Comparison of ENCODE assay signal across 15 cellular contexts in the genomic region with DNA sequence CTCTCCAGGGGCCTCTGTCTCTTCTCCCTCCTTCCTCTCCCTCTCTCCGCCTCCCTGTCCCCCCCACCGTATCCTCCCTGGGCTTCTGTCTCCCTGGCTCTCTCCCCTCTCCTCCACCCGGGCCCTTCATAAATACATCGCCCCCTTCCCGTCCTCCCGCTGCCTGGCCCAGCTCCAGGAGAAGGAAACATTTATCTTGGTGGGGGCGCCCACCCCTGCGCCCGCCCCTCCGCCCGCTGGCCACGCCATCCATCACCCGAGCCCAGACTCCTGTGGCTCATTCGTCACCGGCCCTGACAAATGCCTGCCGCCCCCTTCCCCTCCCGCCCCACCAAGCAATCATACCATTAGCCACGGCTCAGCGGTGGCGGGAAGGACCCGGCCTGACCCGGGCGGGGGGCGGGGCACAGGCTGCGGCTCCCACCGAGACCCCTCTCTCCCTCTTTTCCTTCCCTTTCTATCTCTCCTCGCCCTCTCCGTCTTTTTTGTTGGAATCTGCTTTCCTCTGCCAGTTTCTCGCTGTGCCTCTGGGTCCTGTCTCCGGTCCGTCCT. TPM values are rescaled to one million over a fixed set of nuclear protein-coding genes. Genes with fewer than 3 reads are reported as not detected.
DNase-seq lines count a peak whose midpoint lies in the region; ATAC-seq and TF ChIP-seq lines count a peak whose summit lies in the region.
"Had no signal": no experiment of that assay in that cellular context is flagged by ENCODE, and none has a peak within 500 bp of the region (broad histone marks: within the 10 kb centered on the region; RNA-seq: fewer than 3 reads in every experiment).

No MANE protein-coding gene starts in this region.

- H3K4me1 ChIP-seq in ES-I3 (ENCODE audit: insufficient read depth, low read length) (peaks cover 25% of the 10 kb centered on the region), osteoblast (ENCODE audit: insufficient read depth, low read length) (peaks cover 4% of the 10 kb centered on the region)
- H3K4me1 ChIP-seq: right lobe of liver had no signal

- H3K36me3 ChIP-seq in ES-I3 (ENCODE audit: insufficient read depth, low read length) = no peaks in the 10 kb centered on the region
- H3K36me3 ChIP-seq in osteoblast (ENCODE audit: insufficient read depth, low read length) = no peaks in the 10 kb centered on the region
- H3K36me3 ChIP-seq: right lobe of liver, suprapubic skin had no signal

- H4K20me1 ChIP-seq in osteoblast (ENCODE audit: insufficient read depth, low read length) = no peaks in the 10 kb centered on the region

- peaks cover 70% of the 10 kb centered on the region for H3K27me3 ChIP-seq in osteoblast (ENCODE audit: insufficient read depth, low read length)

- H2AFZ ChIP-seq in osteoblast (ENCODE audit: low read length) = no peak overlapping the region

- peak overlapping the region; percentile 48; the same call in 1 of the 2 replicates for H3K9ac ChIP-seq in ES-I3 (ENCODE audit: low read depth, low read length)

- DNase-seq in NCI-H1436 (lab: John Stamatoyannopoulos, UW) (peak; percentile 63), ecto neural progenitor cell (ENCODE audit: low spot score) (peak; percentile 83), osteoblast (ENCODE audit: insufficient read length, low spot score, missing footprints) (no peak), NCI-H1048 (lab: John Stamatoyannopoulos, UW) (no peak), dedifferentiated amniotic fluid mesenchymal stem cell (ENCODE audit: extremely low spot score) (no peak), GF-D8 (lab: John Stamatoyannopoulos, UW) (no peak)
- DNase-seq: activated CD8-positive, alpha-beta memory T cell treated with anti-CD3 and anti-CD28 coated beads, Interleukin-2, amount 10 ng/mL, durations not matched to agents 7 days and 5 days; effector memory CD8-positive, alpha-beta T cell; mammary epithelial cell; MV-4-11; PC-3; right lobe of liver had no signal

- H3K79me2 ChIP-seq in osteoblast (ENCODE audit: insufficient read depth, low read length) = no peaks in the 10 kb centered on the region

- H3K9me3 ChIP-seq in ES-I3 (ENCODE audit: control insufficient read depth, insufficient read depth, low read length) = no peaks in the 10 kb centered on the region
- no peaks in the 10 kb centered on the region for H3K9me3 ChIP-seq in osteoblast (ENCODE audit: low read depth, low read length)
- H3K9me3 ChIP-seq: right lobe of liver, suprapubic skin had no signal

- H3K27ac ChIP-seq in osteoblast (ENCODE audit: low read depth, low read length) = no peak overlapping the region
- H3K27ac ChIP-seq: right lobe of liver, suprapubic skin had no signal

- ATAC-seq in HG02885 (IDR thresholded peaks at IDR 0.05; ENCODE audit: poor library complexity, unreplicated experiment) = no peak
- ATAC-seq: activated CD8-positive, alpha-beta memory T cell treated with anti-CD3 and anti-CD28 coated beads, Interleukin-2, amount 10 ng/mL, durations not matched to agents 7 days and 5 days; effector memory CD8-positive, alpha-beta T cell; PC-3; right lobe of liver had no signal

- H3K4me2 ChIP-seq in osteoblast (ENCODE audit: insufficient read depth, low read length) = peak overlapping the region; percentile 61

- no peak for TF ChIP-seq CTCF in osteoblast (IDR thresholded peaks at IDR 0.05; ENCODE audit: extremely low read depth, low read depth, low read length)

- H3K4me3 ChIP-seq in osteoblast (ENCODE audit: insufficient read depth, low read length) = no peak overlapping the region
- H3K4me3 ChIP-seq: right lobe of liver, suprapubic skin had no signal

RNA-seq across cellular contexts. Expression of gene MEIS3, which starts 2.6 kb away (rescaled TPM):
- 8.3 and 19.7 TPM in 2 replicates for total RNA-seq in osteoblast
- total RNA-seq: activated CD8-positive, alpha-beta memory T cell treated with anti-CD3 and anti-CD28 coated beads, Interleukin-2, amount 10 ng/mL, durations not matched to agents 7 days and 5 days had no signal

RNA-seq across cellular contexts. Expression of gene SLC8A2, which starts 49.8 kb away (rescaled TPM):
- under 0.01 and 0.36 TPM in 2 replicates for total RNA-seq in osteoblast

Comparison
In these comparisons a context has a peak if more than half of its experiments do, and no peak if none do; other contexts are left out.
1. DNase-seq: peak in NCI-H1436 (single experiment) and ecto neural progenitor cell (single experiment); none in osteoblast (single experiment), NCI-H1048 (single experiment), dedifferentiated amniotic fluid mesenchymal stem cell (single experiment) and GF-D8 (single experiment).